8 cellular contexts compared by ENCODE assay signal in the genomic region with DNA sequence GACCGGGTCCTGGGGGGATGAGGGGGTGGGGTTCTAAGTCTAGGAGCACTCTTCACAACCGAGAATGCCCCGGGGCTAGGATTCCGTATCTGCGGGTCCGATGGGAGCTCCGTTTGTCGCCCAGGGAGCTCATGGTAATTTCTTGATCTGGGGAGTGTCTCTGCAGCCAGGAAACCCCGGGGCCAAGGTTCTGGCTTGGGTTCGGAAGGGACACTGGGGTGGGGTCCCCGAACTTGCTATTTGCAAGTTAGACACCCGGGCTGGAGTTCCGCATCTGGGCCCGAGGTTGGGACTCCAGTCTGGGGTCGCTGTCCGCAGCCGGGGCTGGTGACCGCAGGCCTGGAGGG. TPM values are rescaled to one million over a fixed set of nuclear protein-coding genes. Genes with fewer than 3 reads are reported as not detected.
DNase-seq lines count a peak whose midpoint lies in the region; ATAC-seq and TF ChIP-seq lines count a peak whose summit lies in the region.

No MANE protein-coding gene starts in this region.

- H3K4me1 Mint-ChIP-seq in activated CD4-positive, alpha-beta memory T cell treated with anti-CD3 and anti-CD28 coated beads, Interleukin-2, amount 10 ng/mL, durations not matched to agents 7 days and 5 days: peaks cover 54% of the 10 kb centered on the region

- TF ChIP-seq CTCF in BE2C (IDR thresholded peaks at IDR 0.05; ENCODE audit: low read depth, low read length) (no peak), stomach (IDR thresholded peaks at IDR 0.05) (no peak)

- in situ Hi-C loops in GM23248 (cut with MboI): no loop called here

- H3K9me2 ChIP-seq in GM23248 (ENCODE audit: insufficient read depth): no peaks in the 10 kb centered on the region

- CTCF ChIA-PET in activated CD4-positive, alpha-beta memory T cell treated with anti-CD3 and anti-CD28 coated beads, Interleukin-2, amount 10 ng/mL, durations not matched to agents 7 days and 5 days (lab: Charles Lee): interaction anchor here (0.6 to 5.1 kb wide), 15 partner anchors 9 to 330 kb away, joined by 3 to 55 read pairs (median 7); partner anchors contain the start of genes RNF114 and UBE2V1

- H3K27me3 ChIP-seq in BE2C (no peaks in the 10 kb centered on the region), GM23248 (replicated peaks; ENCODE audit: insufficient read depth) (no peaks in the 10 kb centered on the region), stomach (no peaks in the 10 kb centered on the region)

- H3K9ac ChIP-seq in GM23248: peak overlapping the region; percentile 90

- H3F3A ChIP-seq in GM23248 (ENCODE audit: insufficient read depth): no peaks in the 10 kb centered on the region

- no peaks in the 10 kb centered on the region for H3K9me3 Mint-ChIP-seq in activated CD4-positive, alpha-beta memory T cell treated with anti-CD3 and anti-CD28 coated beads, Interleukin-2, amount 10 ng/mL, durations not matched to agents 7 days and 5 days

- H3K4me2 ChIP-seq in GM23248 (ENCODE audit: unreplicated experiment): peak overlapping the region; percentile 94

- 1% methylated on average over 15 to 18 of the region's 18 CpGs for WGBS in GM23248 (ENCODE audit: low coverage in 1 of 2, low lambda C conversion rate in 2 of 2, missing lambda C conversion rate in 2 of 2), 2 experiments
- 0 to 2% (median 0%) methylated on average over 7 to 18 of the region's 18 CpGs for WGBS in stomach, 5 donors

- no peaks in the 10 kb centered on the region for H3K27me3 Mint-ChIP-seq in activated CD4-positive, alpha-beta memory T cell treated with anti-CD3 and anti-CD28 coated beads, Interleukin-2, amount 10 ng/mL, durations not matched to agents 7 days and 5 days

- peaks cover 11% of the 10 kb centered on the region for H3K36me3 ChIP-seq in BE2C
- H3K36me3 ChIP-seq in GM23248 (ENCODE audit: low read depth): no peaks in the 10 kb centered on the region
- peaks cover 0 to 12% (median 6%) of the 10 kb centered on the region in 4 donors for H3K36me3 ChIP-seq in stomach

- H4K20me1 ChIP-seq in GM23248 (ENCODE audit: insufficient read depth): no peaks in the 10 kb centered on the region

- H3K27ac Mint-ChIP-seq in activated CD4-positive, alpha-beta memory T cell treated with anti-CD3 and anti-CD28 coated beads, Interleukin-2, amount 10 ng/mL, durations not matched to agents 7 days and 5 days: peak overlapping the region; percentile 76

- POLR2A ChIA-PET in activated CD4-positive, alpha-beta memory T cell treated with anti-CD3 and anti-CD28 coated beads, Interleukin-2, amount 10 ng/mL, durations not matched to agents 7 days and 5 days (lab: Charles Lee): interaction anchor here (0.6 to 4.5 kb wide), 17 partner anchors 8 to 363 kb away, joined by 3 to 73 read pairs (median 7); partner anchors contain the start of gene UBE2V1

- no peak for ATAC-seq in esophagus mucosa

- peak overlapping the region; percentile 96 for H3K4me3 ChIP-seq in BE2C (ENCODE audit: low read depth, low read length)
- peak overlapping the region; percentile 82 for H3K4me3 ChIP-seq in GM23248
- H3K4me3 ChIP-seq in iPS-18c (ENCODE audit: insufficient read depth, low read depth, low read length): peak overlapping the region; percentile 91
- H3K4me3 ChIP-seq in stomach: peak overlapping the region; percentile 86 to 95 (median 89)

- peaks cover 53% of the 10 kb centered on the region for H3K79me2 ChIP-seq in GM23248 (ENCODE audit: insufficient read depth)

- peak overlapping the region; percentile 81 for H3K4me3 Mint-ChIP-seq in activated CD4-positive, alpha-beta memory T cell treated with anti-CD3 and anti-CD28 coated beads, Interleukin-2, amount 10 ng/mL, durations not matched to agents 7 days and 5 days

- H2AFZ ChIP-seq in GM23248: peak overlapping the region; percentile 70

- H3K4me1 ChIP-seq in BE2C (peaks cover 5% of the 10 kb centered on the region), GM23248 (ENCODE audit: insufficient read depth) (peaks cover 28% of the 10 kb centered on the region), stomach (peaks cover 47 to 58% (median 56%) of the 10 kb centered on the region in 4 donors)

- H3K9me3 ChIP-seq in BE2C (no peaks in the 10 kb centered on the region), GM23248 (ENCODE audit: low read depth) (no peaks in the 10 kb centered on the region), iPS-18c (ENCODE audit: control insufficient read depth, insufficient read depth, low read length) (no peaks in the 10 kb centered on the region), stomach (no peaks in the 10 kb centered on the region)

- DNase-seq in BE2C: peak; percentile 32
- DNase-seq in GM23248: peak; percentile 43
- DNase-seq in activated CD4-positive, alpha-beta memory T cell treated with anti-CD3 and anti-CD28 coated beads, Interleukin-2, amount 10 ng/mL, durations not matched to agents 7 days and 5 days: no peak
- no peak for DNase-seq in stomach
- no peak for DNase-seq in HT-29 (ENCODE audit: low spot score)
- DNase-seq in DMS114 treated with DMSO at 0.1 percent for 48 hours (lab: John Stamatoyannopoulos, UW; ENCODE audit: unreplicated experiment): no peak

- intact Hi-C loops in stomach (cut with DNase I; ENCODE audit: low total_unique reads): no loop called here

- TF ChIP-seq EP300 in stomach (IDR thresholded peaks at IDR 0.05): no peak

- no peak for TF ChIP-seq POLR2A in stomach (IDR thresholded peaks at IDR 0.05)

- H3K36me3 Mint-ChIP-seq in activated CD4-positive, alpha-beta memory T cell treated with anti-CD3 and anti-CD28 coated beads, Interleukin-2, amount 10 ng/mL, durations not matched to agents 7 days and 5 days (ENCODE audit: low read depth): peaks cover 35% of the 10 kb centered on the region

- peak overlapping the region; percentile 61 for H3K27ac ChIP-seq in GM23248
- H3K27ac ChIP-seq in stomach: peak overlapping the region; percentile 92 to 97 (median 96)

RNA-seq across cellular contexts. Expression of gene PEDS1, which starts 0.4 kb away (rescaled TPM):
- 81.0 TPM for polyA plus RNA-seq in BE2C (2012; ENCODE audit: insufficient read depth, insufficient read length, low read depth)
- total RNA-seq in GM23248 (2014; rRNA removed; shearing (Covaris generic)): 54.6 and 55.7 TPM in 2 replicates
- polyA plus RNA-seq in GM23248 (2016; fragmentation: Nextera tagmentation; extraction: Ambion mirVana) (53.9 and 54.0 TPM in 2 replicates), stomach (10 to 100 TPM; 10.5 to 28.7 (median 15.5) TPM)
- total RNA-seq in activated CD4-positive, alpha-beta memory T cell treated with anti-CD3 and anti-CD28 coated beads, Interleukin-2, amount 10 ng/mL, durations not matched to agents 7 days and 5 days: 10 to 100 TPM; 30.3 to 32.3 TPM
- total RNA-seq in stomach (10 to 100 TPM in 3 of 5 donors, 1 to 10 TPM in 2; 1.8 to 79.4 (median 19.4) TPM), esophagus mucosa (27.0 TPM)
- total RNA-seq in HT-29 (2014; rRNA removed; shearing (Covaris generic)): 98.1 and 98.6 TPM in 2 replicates

RNA-seq across cellular contexts. Expression of gene CEBPB, which starts 37.5 kb away (rescaled TPM):
- 139 TPM for polyA plus RNA-seq in BE2C (2012; ENCODE audit: insufficient read depth, insufficient read length, low read depth)
- total RNA-seq in GM23248 (2014; rRNA removed; shearing (Covaris generic)): 54.4 and 73.8 TPM in 2 replicates
- 46.5 and 47.1 TPM in 2 replicates for polyA plus RNA-seq in GM23248 (2016; fragmentation: Nextera tagmentation; extraction: Ambion mirVana)
- total RNA-seq in activated CD4-positive, alpha-beta memory T cell treated with anti-CD3 and anti-CD28 coated beads, Interleukin-2, amount 10 ng/mL, durations not matched to agents 7 days and 5 days: 10 to 100 TPM; 36.5 to 37.5 TPM
- 100 to 1,000 TPM in 2 of 5 donors, 10 to 100 TPM in 3; 21.1 to 200 (median 37.1) TPM for total RNA-seq in stomach
- polyA plus RNA-seq in stomach: 10 to 100 TPM; 24.5 to 41.5 (median 30.2) TPM
- total RNA-seq in HT-29 (2014; rRNA removed; shearing (Covaris generic)): 177 and 178 TPM in 2 replicates
- 59.8 TPM for total RNA-seq in esophagus mucosa

RNA-seq across cellular contexts. Expression of gene UBE2V1, which starts 40.2 kb away (rescaled TPM):
- 88.4 TPM for polyA plus RNA-seq in BE2C (2012; ENCODE audit: insufficient read depth, insufficient read length, low read depth)
- total RNA-seq in GM23248 (2014; rRNA removed; shearing (Covaris generic)): 41.7 and 49.1 TPM in 2 replicates
- 186 and 197 TPM in 2 replicates for polyA plus RNA-seq in GM23248 (2016; fragmentation: Nextera tagmentation; extraction: Ambion mirVana)
- total RNA-seq in activated CD4-positive, alpha-beta memory T cell treated with anti-CD3 and anti-CD28 coated beads, Interleukin-2, amount 10 ng/mL, durations not matched to agents 7 days and 5 days: 100 to 1,000 TPM; 153 to 154 TPM
- total RNA-seq in stomach: 100 to 1,000 TPM in 1 of 5 donors, 10 to 100 TPM in 4; 52.6 to 111 (median 61.8) TPM
- 10 to 100 TPM; 64.7 to 90.3 (median 80.3) TPM for polyA plus RNA-seq in stomach
- total RNA-seq in HT-29 (2014; rRNA removed; shearing (Covaris generic)): 53.3 and 68.3 TPM in 2 replicates
- total RNA-seq in esophagus mucosa: 75.6 TPM

Comparison
In these comparisons a context has a peak if more than half of its experiments do, and no peak if none do; other contexts are left out.
1. DNase-seq: peak in BE2C (single experiment) and GM23248 (single experiment); none in activated CD4-positive, alpha-beta memory T cell treated with anti-CD3 and anti-CD28 coated beads, Interleukin-2, amount 10 ng/mL, durations not matched to agents 7 days and 5 days (single experiment), stomach (single experiment), HT-29 (single experiment) and DMS114 treated with DMSO at 0.1 percent for 48 hours (single experiment).
2. Peak in every context shown above with its lines, with median percentiles within 50 percentile points of each other: H3K4me3 ChIP-seq.